27 cellular contexts compared by ENCODE assay signal in genomic region chr1:113027449-113027848, GRCh38. TPM values are rescaled to one million over a fixed set of nuclear protein-coding genes. Genes with fewer than 3 reads are reported as not detected.
DNase-seq lines count a peak whose midpoint lies in the region; ATAC-seq, FAIRE-seq and TF ChIP-seq lines count a peak whose summit lies in the region.
"Had no signal": no experiment of that assay in that cellular context is flagged by ENCODE, and none has a peak within 500 bp of the region (broad histone marks: within the 10 kb centered on the region; RNA-seq: fewer than 3 reads in every experiment).

No MANE protein-coding gene starts in this region.

- H3K4me1 ChIP-seq in HUES48 (ENCODE audit: control insufficient read depth, insufficient read depth, low read length) (peaks cover 39% of the 10 kb centered on the region), H1 (replicated peaks in 1 of 4; ENCODE audit: control insufficient read depth in 3 of 4, insufficient read depth in 4 of 4, low read length in 3 of 4) (peaks cover 2 to 21% (median 13%) of the 10 kb centered on the region in 4 experiments; a peak in 5 of 7 replicates), HepG2 (ENCODE audit: insufficient read depth, low read length) (peaks cover 69% of the 10 kb centered on the region)
- H3K4me1 ChIP-seq: ascending aorta, prostate gland, upper lobe of left lung had no signal

- in situ Hi-C loops in HepG2 (cut with HindIII; ENCODE audit: extremely low pct_ligation_motif_present, low pct_unique_long_range_greater_than_20kb), result loop anchor here (25.0 kb wide), 1 partner anchor 315 kb away; the partner anchor contains the start of genes PPM1J and RHOC

- no peak overlapping the region for H3K4me3 Mint-ChIP-seq in activated CD8-positive, alpha-beta T cell treated with anti-CD3 and anti-CD28 coated beads for 36 hours
- H3K4me3 Mint-ChIP-seq: activated CD4-positive, alpha-beta T cell treated with anti-CD3 and anti-CD28 coated beads, Interleukin-2, amount 10 ng/mL, durations not matched to agents 24 days and 14 days; activated naive CD8-positive, alpha-beta T cell; CD8-positive, alpha-beta T cell had no signal

- no peak overlapping the region for H4K91ac ChIP-seq in H1 (replicated peaks; ENCODE audit: insufficient read length, low read length)

- H4K20me1 ChIP-seq in H1 (replicated peaks in 1 of 2; ENCODE audit: control insufficient read depth in 1 of 2, insufficient read depth in 2 of 2, low read length in 2 of 2) (no peaks in the 10 kb centered on the region), HepG2 (ENCODE audit: insufficient read depth, low read length) (no peaks in the 10 kb centered on the region)

- POLR2A ChIA-PET in H1 (lab: Charles Lee; ENCODE audit: partially characterized antibody) (interaction anchor here (0.7 to 11.5 kb wide), 8 partner anchors 12 to 117 kb away, joined by 3 to 106 read pairs (median 6); partner anchors contain the start of genes LRIG2 and SLC16A1), HepG2 (lab: Yijun Ruan, JAX) (interaction anchor here (0.7 to 2.3 kb wide), 4 partner anchors 15 to 46 kb away, joined by 3 to 10 read pairs (median 8); partner anchors contain the start of gene LRIG2)
- POLR2A ChIA-PET in activated CD8-positive, alpha-beta T cell treated with anti-CD3 and anti-CD28 coated beads for 36 hours (lab: Charles Lee), result no interaction called here

- H3K23ac ChIP-seq in H1 (ENCODE audit: insufficient read length), result no peak overlapping the region

- H3K4me1 Mint-ChIP-seq in activated CD8-positive, alpha-beta T cell treated with anti-CD3 and anti-CD28 coated beads for 36 hours (ENCODE audit: low read depth), result no peaks in the 10 kb centered on the region

- no peak overlapping the region for H3K18ac ChIP-seq in H1 (ENCODE audit: extremely low read depth, low read length)

- no peak overlapping the region for H3K4ac ChIP-seq in H1 (replicated peaks; ENCODE audit: insufficient read length, low read depth, low read length)

- H4K5ac ChIP-seq in H1 (ENCODE audit: insufficient read length, low read depth, low read length), result no peak overlapping the region

- H3K79me1 ChIP-seq in H1 (ENCODE audit: low read depth, low read length), result no peaks in the 10 kb centered on the region

- H3K9me3 Mint-ChIP-seq in activated CD8-positive, alpha-beta T cell treated with anti-CD3 and anti-CD28 coated beads for 36 hours, result no peaks in the 10 kb centered on the region
- H3K9me3 Mint-ChIP-seq: activated CD4-positive, alpha-beta T cell treated with anti-CD3 and anti-CD28 coated beads, Interleukin-2, amount 10 ng/mL, durations not matched to agents 24 days and 14 days; CD8-positive, alpha-beta T cell had no signal

- H2BK20ac ChIP-seq in H1 (ENCODE audit: low read length), result no peak overlapping the region; the same call in 1 of the 2 replicates

- H2AK5ac ChIP-seq in H1 (ENCODE audit: low read depth, low read length), result no peak overlapping the region

- TF ChIP-seq EP300 in H1 (IDR thresholded peaks at IDR 0.05; ENCODE audit: borderline replicate concordance in 1 of 2, low read depth in 2 of 2, low read length in 2 of 2) (no peak), HepG2 (IDR thresholded peaks at IDR 0.05; ENCODE audit: low read depth in 2 of 2, low read length in 2 of 2) (no peak), HepG2 (CRISPR knock-in tag; IDR thresholded peaks at IDR 0.05; ENCODE audit: borderline replicate concordance) (no peak)

- H2BK120ac ChIP-seq in H1 (replicated peaks; ENCODE audit: low read depth, low read length), result no peak overlapping the region

- no peak overlapping the region for H3K14ac ChIP-seq in H1 (ENCODE audit: insufficient read length)

- H2BK5ac ChIP-seq in H1 (ENCODE audit: low read depth, low read length), result peak overlapping the region; percentile 92; the same call in 1 of the 2 replicates

- TF ChIP-seq CTCF in H1 (IDR thresholded peaks at IDR 0.05; ENCODE audit: control extremely low read depth in 1 of 3, insufficient read depth in 1 of 3, low read depth in 1 of 3, low read length in 3 of 3) (no peak), HepG2 (CRISPR knock-in tag; IDR thresholded peaks at IDR 0.05) (no peak)
- no peak for TF ChIP-seq CTCF in activated CD8-positive, alpha-beta T cell treated with anti-CD3 and anti-CD28 coated beads for 36 hours (IDR thresholded peaks at IDR 0.05)

- no peak overlapping the region for H3K56ac ChIP-seq in H1 (replicated peaks; ENCODE audit: insufficient read length, low read depth, low read length)

- TF ChIP-seq POLR2A in H1 (IDR thresholded peaks at IDR 0.05; ENCODE audit: control extremely low read depth in 1 of 2, low read depth in 2 of 2, low read length in 2 of 2) (0 out of 3 replicates have a peak, but pooled peaks of 1 of the 2 experiments have one; percentile 27), HepG2 (IDR thresholded peaks at IDR 0.05; ENCODE audit: insufficient read depth in 1 of 2, low read depth in 2 of 2, low read length in 2 of 2) (no peak)

- CTCF ChIA-PET in H1 (lab: Charles Lee; ENCODE audit: partially characterized antibody) (interaction anchor here (0.6 to 1.9 kb wide), 8 partner anchors 9 to 311 kb away, joined by 3 to 15 read pairs (median 3); partner anchors contain the start of gene LRIG2), HepG2 (lab: Yijun Ruan, JAX; ENCODE audit: low intra/inter-chr PET ratio, low total read pairs) (no interaction called here)
- CTCF ChIA-PET in activated CD8-positive, alpha-beta T cell treated with anti-CD3 and anti-CD28 coated beads for 36 hours (lab: Charles Lee), result interaction anchor here (1.8 to 2.4 kb wide), 2 partner anchors 14 to 45 kb away, joined by 7 to 8 read pairs; partner anchors contain the start of gene LRIG2

- H3K4me2 ChIP-seq in H1 (ENCODE audit: insufficient read depth in 1 of 2, low read depth in 2 of 2, low read length in 2 of 2), result peak overlapping the region; percentile 25 to 52; a peak in 2 of 4 replicates
- peak overlapping the region; percentile 73 for H3K4me2 ChIP-seq in HepG2 (ENCODE audit: low read depth, low read length)

- H3K79me2 ChIP-seq in H1 (ENCODE audit: control insufficient read depth in 1 of 2, insufficient read depth in 2 of 2, low read length in 2 of 2), result no peaks in the 10 kb centered on the region
- H3K79me2 ChIP-seq in HepG2 (ENCODE audit: insufficient read depth, low read length), result no peaks in the 10 kb centered on the region

- BruUV-seq in HepG2 (replicated peaks; lab: Mats Ljungman, UMichigan), result no TSS peak

- H3K9ac ChIP-seq in HUES48 (ENCODE audit: low read depth, low read length) (peak overlapping the region; percentile 25; the same call in 1 of the 2 replicates), H1 (replicated peaks in 1 of 4; ENCODE audit: extremely low read depth in 1 of 4, low read depth in 3 of 4, low read length in 3 of 4) (no peak overlapping the region), HepG2 (ENCODE audit: insufficient read depth, low read depth, low read length) (no peak overlapping the region)

- DNase-seq in NCI-H1417 (lab: John Stamatoyannopoulos, UW) (peak in 2 of 3 experiments; percentile 27 to 63), NCI-H1417 treated with DMSO at 0.1 percent for 48 hours (lab: John Stamatoyannopoulos, UW) (no peak), H1 (ENCODE audit: low read depth in 1 of 2, low spot score in 2 of 2) (peak; percentile 63 to 86), HepG2 (ENCODE audit: low spot score) (peak; percentile 41), RCC 7860 (ENCODE audit: low spot score) (no peak), caudate nucleus (lab: John Stamatoyannopoulos, UW) (no peak)
- no peak for DNase-seq in activated CD8-positive, alpha-beta T cell treated with anti-CD3 and anti-CD28 coated beads for 36 hours
- DNase-seq: activated CD4-positive, alpha-beta T cell treated with anti-CD3 and anti-CD28 coated beads, Interleukin-2, amount 10 ng/mL, durations not matched to agents 24 days and 14 days; CD8-positive, alpha-beta T cell; DMS153; head of caudate nucleus; KG1; mammary epithelial cell; MM.1S; NCI-H1436 treated with DMSO at 0.1 percent for 48 hours; NCI-H748 treated with DMSO at 0.1 percent for 48 hours; upper lobe of left lung had no signal

- no peaks in the 10 kb centered on the region for H3K36me3 ChIP-seq in HUES48 (ENCODE audit: control insufficient read depth, insufficient read depth, low read length)
- H3K36me3 ChIP-seq in H1 (ENCODE audit: control insufficient read depth in 2 of 4, insufficient read depth in 4 of 4, low read length in 3 of 4), result no peaks in the 10 kb centered on the region; a peak in 1 of 8 replicates
- no peaks in the 10 kb centered on the region for H3K36me3 ChIP-seq in HepG2 (replicated peaks in 1 of 2; ENCODE audit: control insufficient read depth in 1 of 2, insufficient read depth in 2 of 2, low read length in 2 of 2)
- H3K36me3 ChIP-seq: ascending aorta, neutrophil, prostate gland, upper lobe of left lung had no signal

- FAIRE-seq in H1 (lab: Jason Lieb, UNC) (peak; percentile 92), HepG2 (lab: Jason Lieb, UNC) (no peak), RCC 7860 (lab: Jason Lieb, UNC) (no peak)
- FAIRE-seq: G401.6, keratinocyte had no signal

- H3K23me2 ChIP-seq in H1 (ENCODE audit: low read depth, low read length), result no peaks in the 10 kb centered on the region

- no peak overlapping the region for H3K27ac Mint-ChIP-seq in activated CD8-positive, alpha-beta T cell treated with anti-CD3 and anti-CD28 coated beads for 36 hours
- H3K27ac Mint-ChIP-seq: activated CD4-positive, alpha-beta T cell treated with anti-CD3 and anti-CD28 coated beads, Interleukin-2, amount 10 ng/mL, durations not matched to agents 24 days and 14 days; activated naive CD8-positive, alpha-beta T cell; CD8-positive, alpha-beta T cell had no signal

- no peaks in the 10 kb centered on the region for H3K27me3 ChIP-seq in HUES48 (ENCODE audit: control insufficient read depth, insufficient read depth, low read length)
- no peaks in the 10 kb centered on the region for H3K27me3 ChIP-seq in H1 (replicated peaks in 1 of 4; ENCODE audit: control insufficient read depth in 3 of 4, extremely low read depth in 1 of 4, insufficient read depth in 3 of 4, low read length in 3 of 4)
- no peaks in the 10 kb centered on the region for H3K27me3 ChIP-seq in HepG2 (ENCODE audit: control insufficient read depth in 1 of 2, insufficient read depth in 2 of 2, low read length in 2 of 2)
- H3K27me3 ChIP-seq: ascending aorta, neutrophil, upper lobe of left lung had no signal

- ATAC-seq in HepG2, result peak; percentile 86
- no peak for ATAC-seq in activated CD8-positive, alpha-beta T cell treated with anti-CD3 and anti-CD28 coated beads for 36 hours
- ATAC-seq: CD8-positive, alpha-beta T cell; SK-N-SH treated with all-trans-retinoic acid at 6 μM for 48 hours had no signal

- intact Hi-C loops in HepG2 (cut with micrococcal nuclease; ENCODE audit: unreplicated experiment), result loop anchor here (5.0 kb wide), 1 partner anchor 70 kb away; the partner anchor contains the start of gene SLC16A1
- intact Hi-C loops in activated CD8-positive, alpha-beta T cell treated with anti-CD3 and anti-CD28 coated beads for 36 hours (cut with micrococcal nuclease), result no loop called here

- no peaks in the 10 kb centered on the region for H3K27me3 Mint-ChIP-seq in activated CD8-positive, alpha-beta T cell treated with anti-CD3 and anti-CD28 coated beads for 36 hours
- H3K27me3 Mint-ChIP-seq: activated CD4-positive, alpha-beta T cell treated with anti-CD3 and anti-CD28 coated beads, Interleukin-2, amount 10 ng/mL, durations not matched to agents 24 days and 14 days; activated naive CD8-positive, alpha-beta T cell had no signal

- H2BK12ac ChIP-seq in H1 (ENCODE audit: low read depth, low read length), result no peak overlapping the region

- H3K4me3 ChIP-seq in HUES48 (ENCODE audit: low read depth, low read length) (no peak overlapping the region), H1 (ENCODE audit: extremely low read depth in 1 of 4, insufficient read depth in 2 of 4, low read depth in 3 of 4, low read length in 4 of 4) (0 out of 8 replicates have a peak overlapping the region, but pooled peaks of 1 of the 4 experiments have one; percentile 9), HepG2 (replicated peaks in 1 of 3; ENCODE audit: insufficient read depth in 1 of 3, low read depth in 2 of 3, low read length in 3 of 3) (peak overlapping the region; percentile 31 to 38 (median 36))
- H3K4me3 ChIP-seq: ascending aorta, prostate gland, upper lobe of left lung had no signal

- H3K27ac ChIP-seq in HUES48 (ENCODE audit: low read depth, low read length) (peak overlapping the region; percentile 91), H1 (ENCODE audit: low read depth, low read length) (peak overlapping the region; percentile 67; the same call in 1 of the 2 replicates), HepG2 (ENCODE audit: extremely low read length, insufficient read depth, low read length) (peak overlapping the region; percentile 60), caudate nucleus (ENCODE audit: low read depth, low read length) (no peak overlapping the region)
- H3K27ac ChIP-seq: 22Rv1, ascending aorta, epithelial cell of prostate, neutrophil, prostate gland, upper lobe of left lung had no signal

- H2AFZ ChIP-seq in H1 (ENCODE audit: low read length) (no peak overlapping the region), HepG2 (ENCODE audit: low read length) (no peak overlapping the region)

- TF ChIP-seq RAD21 in H1 (IDR thresholded peaks at IDR 0.05 in 1 of 2, conservative IDR thresholded peaks at IDR 0.05 in 1 of 2; ENCODE audit: low read depth in 2 of 2, low read length in 2 of 2) (no peak), HepG2 (CRISPR knock-in tag; IDR thresholded peaks at IDR 0.05) (no peak)

- H3K9me3 ChIP-seq in HUES48 (ENCODE audit: control insufficient read depth, insufficient read depth, low read length) (no peaks in the 10 kb centered on the region), H1 (ENCODE audit: insufficient read depth in 2 of 2, low read depth in 1 of 2, low read length in 1 of 2) (no peaks in the 10 kb centered on the region), HepG2 (ENCODE audit: low read length) (no peaks in the 10 kb centered on the region)
- H3K9me3 ChIP-seq: ascending aorta, neutrophil, prostate gland, upper lobe of left lung had no signal

- H2BK15ac ChIP-seq in H1 (ENCODE audit: low read length), result no peak overlapping the region

- H3K36me3 Mint-ChIP-seq in activated CD8-positive, alpha-beta T cell treated with anti-CD3 and anti-CD28 coated beads for 36 hours (ENCODE audit: low read depth), result no peaks in the 10 kb centered on the region

- H4K8ac ChIP-seq in H1 (ENCODE audit: extremely low read depth, insufficient read depth, low read length), result no peak overlapping the region

RNA-seq across cellular contexts. Expression of gene LRIG2, which starts 45.5 kb away (rescaled TPM):
- 20.4 and 20.9 TPM in 2 replicates for total RNA-seq in H1 (2021; fragmentation: NEBNext Ultra II Directional; extraction: Animal tissue kit (Norgen Biotek cat#: 25700))
- polyA plus RNA-seq in H1 (2011; rRNA removed) (10.3 and 16.2 TPM in 2 replicates), HepG2 (2011; rRNA removed) (12.2 and 14.2 TPM in 2 replicates)
- polyA plus RNA-seq in H1 (2011; cell fraction: cytosol; rRNA removed), result 13.8 TPM
- polyA plus RNA-seq in H1 (2011; cell fraction: nucleus; rRNA removed), result 25.7 TPM
- 10.8 to 13.7 TPM (median 12.2 TPM) in 4 replicates for polyA plus RNA-seq in H1 (2012, experiment 1 of 2)
- 1.5 TPM for polyA plus RNA-seq in H1 (2012, experiment 2 of 2)
- 14.1 TPM for polyA plus RNA-seq in H1 (2013, experiment 1 of 2)
- polyA plus RNA-seq in H1 (2013, experiment 2 of 2), result 12.4 TPM
- polyA minus RNA-seq in H1 (2011; rRNA and poly(A)+ RNA removed), result 64.5 and 92.1 TPM in 2 replicates
- polyA minus RNA-seq in H1 (2011; cell fraction: cytosol; rRNA and poly(A)+ RNA removed), result 21.9 TPM
- polyA minus RNA-seq in H1 (2011; cell fraction: nucleus; rRNA and poly(A)+ RNA removed), result 61.5 TPM
- total RNA-seq in HepG2 (2016; rRNA removed; fragmentation: Illumina TruSeq; extraction: Trizol), result 3.3 and 8.1 TPM in 2 replicates
- total RNA-seq in HepG2 (2016; cell fraction: cytosol; rRNA removed; fragmentation: Illumina TruSeq; extraction: Trizol; ENCODE audit: low read depth), result 3.3 and 3.6 TPM in 2 replicates
- 4.1 and 7.4 TPM in 2 replicates for total RNA-seq in HepG2 (2016; cell fraction: insoluble cytoplasmic fraction; rRNA removed; fragmentation: Illumina TruSeq; extraction: Trizol)
- total RNA-seq in HepG2 (2016; cell fraction: membrane; rRNA removed; fragmentation: Illumina TruSeq; extraction: Trizol), result 3.8 and 4.3 TPM in 2 replicates
- 13.3 and 14.4 TPM in 2 replicates for total RNA-seq in HepG2 (2016; cell fraction: nucleus; rRNA removed; fragmentation: Illumina TruSeq; extraction: Trizol)
- polyA plus RNA-seq in HepG2 (2011; cell fraction: cytosol; rRNA removed), result 6.7 and 8.7 TPM in 2 replicates
- polyA plus RNA-seq in HepG2 (2011; cell fraction: nucleus; rRNA removed), result 16.4 and 16.6 TPM in 2 replicates
- polyA plus RNA-seq in HepG2 (2012), result 6.2 and 6.8 TPM in 2 replicates
- polyA plus RNA-seq in HepG2 (2016; cell fraction: cytosol; fragmentation: Illumina TruSeq; extraction: Trizol; ENCODE audit: low read depth), result 0.43 and 0.47 TPM in 2 replicates
- polyA plus RNA-seq in HepG2 (2016; cell fraction: insoluble cytoplasmic fraction; fragmentation: Illumina TruSeq; extraction: Trizol; ENCODE audit: low read depth), result 1.8 and 2.6 TPM in 2 replicates
- polyA plus RNA-seq in HepG2 (2016; cell fraction: membrane; fragmentation: Illumina TruSeq; extraction: Trizol; ENCODE audit: low read depth), result 0.72 and 0.82 TPM in 2 replicates
- 18.2 and 20.6 TPM in 2 replicates for polyA plus RNA-seq in HepG2 (2016; cell fraction: nucleus; fragmentation: Illumina TruSeq; extraction: Trizol; ENCODE audit: insufficient read depth, low read depth)
- polyA minus RNA-seq in HepG2 (2011; rRNA and poly(A)+ RNA removed; ENCODE audit: low replicate concordance), result 21.0 and 29.4 TPM in 2 replicates
- 9.3 and 12.0 TPM in 2 replicates for polyA minus RNA-seq in HepG2 (2011; cell fraction: cytosol; rRNA and poly(A)+ RNA removed)
- polyA minus RNA-seq in HepG2 (2011; cell fraction: nucleus; rRNA and poly(A)+ RNA removed), result 31.7 and 34.6 TPM in 2 replicates
- total RNA-seq in activated CD8-positive, alpha-beta T cell treated with anti-CD3 and anti-CD28 coated beads for 36 hours, result 1 to 10 TPM; 7.2 to 8.3 TPM

Comparison
In these comparisons a context has a peak if more than half of its experiments do, and no peak if none do; other contexts are left out.
1. DNase-seq: peak in NCI-H1417 (2 of 3), H1 (2 of 2) and HepG2 (single experiment); none in NCI-H1417 treated with DMSO at 0.1 percent for 48 hours (single experiment), RCC 7860 (single experiment), activated CD8-positive, alpha-beta T cell treated with anti-CD3 and anti-CD28 coated beads for 36 hours (single experiment) and caudate nucleus (0 of 61).